9 cellular contexts compared by ENCODE assay signal in genomic region chr14:61476105-61476736, GRCh38.
DNase-seq lines count a peak whose midpoint lies in the region; ATAC-seq and TF ChIP-seq lines count a peak whose summit lies in the region.
"Had no signal": no experiment of that assay in that cellular context is flagged by ENCODE, and none has a peak within 500 bp of the region (broad histone marks: within the 10 kb centered on the region; RNA-seq: fewer than 3 reads in every experiment).

No MANE protein-coding gene starts in this region.

- H3K4me1 ChIP-seq in mucosa of descending colon (ENCODE audit: low read depth) (peaks cover 28% of the 10 kb centered on the region), Caco-2 (no peaks in the 10 kb centered on the region)

- DNase-seq in activated T-cell treated with anti-CD3 and anti-CD28 coated beads, Interleukin-2, amount 50 U/mL, for 72 hours = peak in 1 of 2 donors; percentile 19
- DNase-seq in activated T-cell treated with anti-CD3 and anti-CD28 coated beads, Interleukin-2, amount 50 U/mL, for 48 hours = no peak
- no peak for DNase-seq in activated naive CD8-positive, alpha-beta T cell treated with anti-CD3 and anti-CD28 coated beads for 36 hours
- DNase-seq in mucosa of descending colon (no peak), type B pancreatic cell (ENCODE audit: extremely low spot score, unreplicated experiment) (no peak), Caco-2 (no peak), NCI-H526 treated with DMSO at 0.1 percent for 48 hours (lab: John Stamatoyannopoulos, UW) (no peak), NCI-H1417 treated with DMSO at 0.1 percent for 48 hours (lab: John Stamatoyannopoulos, UW) (no peak)
- DNase-seq: NCI-H345 had no signal

- intact Hi-C loops in mucosa of descending colon (cut with DNase I, micrococcal nuclease) = no loop called here
- intact Hi-C loops in Caco-2 (cut with micrococcal nuclease; ENCODE audit: unreplicated experiment) = loop anchor here (5.0 kb wide), 2 partner anchors 221 to 361 kb away; partner anchors contain the start of gene HIF1A

- TF ChIP-seq CTCF in mucosa of descending colon (IDR thresholded peaks at IDR 0.05) (no peak), type B pancreatic cell (conservative IDR thresholded peaks at IDR 0.05) (no peak), Caco-2 (IDR thresholded peaks at IDR 0.05; ENCODE audit: insufficient read depth in 1 of 2, low read depth in 1 of 2, low read length in 1 of 2, severe bottlenecking in 1 of 2, unreplicated experiment in 1 of 2) (no peak)

- H3K27me3 Mint-ChIP-seq in activated T-cell treated with anti-CD3 and anti-CD28 coated beads, Interleukin-2, amount 50 U/mL, for 72 hours (ENCODE audit: low read depth) = no peaks in the 10 kb centered on the region
- no peaks in the 10 kb centered on the region for H3K27me3 Mint-ChIP-seq in activated naive CD8-positive, alpha-beta T cell treated with anti-CD3 and anti-CD28 coated beads for 36 hours
- H3K27me3 Mint-ChIP-seq in type B pancreatic cell (no peaks in the 10 kb centered on the region), Caco-2 (ENCODE audit: insufficient read depth, unreplicated experiment) (no peaks in the 10 kb centered on the region)

- peak overlapping the region; percentile 85 for H3K4me3 Mint-ChIP-seq in activated T-cell treated with anti-CD3 and anti-CD28 coated beads, Interleukin-2, amount 50 U/mL, for 72 hours
- peak overlapping the region; percentile 76 for H3K4me3 Mint-ChIP-seq in activated naive CD8-positive, alpha-beta T cell treated with anti-CD3 and anti-CD28 coated beads for 36 hours
- H3K4me3 Mint-ChIP-seq in type B pancreatic cell = no peak overlapping the region
- no peak overlapping the region for H3K4me3 Mint-ChIP-seq in Caco-2 (ENCODE audit: unreplicated experiment)

- H3K4me3 ChIP-seq in mucosa of descending colon (no peak overlapping the region), Caco-2 (ENCODE audit: low read depth, low read length) (no peak overlapping the region)

- no peaks in the 10 kb centered on the region for H3K27me3 ChIP-seq in Caco-2 (replicated peaks; ENCODE audit: control insufficient read depth, insufficient read depth, low read length)

- POLR2A ChIA-PET in Caco-2 (lab: Charles Lee) = no interaction called here

- peaks cover 2% of the 10 kb centered on the region in 2 donors for H3K9me3 Mint-ChIP-seq in activated T-cell treated with anti-CD3 and anti-CD28 coated beads, Interleukin-2, amount 50 U/mL, for 72 hours
- H3K9me3 Mint-ChIP-seq in activated naive CD8-positive, alpha-beta T cell treated with anti-CD3 and anti-CD28 coated beads for 36 hours = peaks cover 5% of the 10 kb centered on the region
- H3K9me3 Mint-ChIP-seq in type B pancreatic cell (no peaks in the 10 kb centered on the region), Caco-2 (ENCODE audit: unreplicated experiment) (no peaks in the 10 kb centered on the region)

- peak; percentile 29 for ATAC-seq in activated T-cell treated with anti-CD3 and anti-CD28 coated beads, Interleukin-2, amount 50 U/mL, for 72 hours (replicated peaks in 1 of 2)
- peak; percentile 5 for ATAC-seq in mucosa of descending colon

- BruUV-seq in Caco-2 (replicated peaks; lab: Mats Ljungman, UMichigan) = no TSS peak

- H3K4me1 Mint-ChIP-seq in activated T-cell treated with anti-CD3 and anti-CD28 coated beads, Interleukin-2, amount 50 U/mL, for 72 hours (ENCODE audit: low read depth) = peaks cover 99% of the 10 kb centered on the region
- peaks cover 90% of the 10 kb centered on the region for H3K4me1 Mint-ChIP-seq in activated naive CD8-positive, alpha-beta T cell treated with anti-CD3 and anti-CD28 coated beads for 36 hours
- H3K4me1 Mint-ChIP-seq in type B pancreatic cell (ENCODE audit: unreplicated experiment) (peaks cover 42% of the 10 kb centered on the region), Caco-2 (ENCODE audit: low read depth, unreplicated experiment) (peaks cover 13% of the 10 kb centered on the region)

- CTCF ChIA-PET in Caco-2 (lab: Charles Lee) = interaction anchor here (0.7 kb wide), 1 partner anchor 71 kb away, joined by 3 read pairs; no protein-coding TSS in a partner anchor

- no peaks in the 10 kb centered on the region for H3K36me3 ChIP-seq in mucosa of descending colon (ENCODE audit: low read depth)
- no peaks in the 10 kb centered on the region for H3K36me3 ChIP-seq in Caco-2 (ENCODE audit: control insufficient read depth, insufficient read depth, low read length)

- no peaks in the 10 kb centered on the region for H3K9me3 ChIP-seq in mucosa of descending colon
- no peaks in the 10 kb centered on the region for H3K9me3 ChIP-seq in Caco-2

- H3K27ac Mint-ChIP-seq in activated T-cell treated with anti-CD3 and anti-CD28 coated beads, Interleukin-2, amount 50 U/mL, for 72 hours = peak overlapping the region; percentile 90
- H3K27ac Mint-ChIP-seq in activated naive CD8-positive, alpha-beta T cell treated with anti-CD3 and anti-CD28 coated beads for 36 hours = peak overlapping the region; percentile 93
- H3K27ac Mint-ChIP-seq in type B pancreatic cell = peak overlapping the region; percentile 30
- no peak overlapping the region for H3K27ac Mint-ChIP-seq in Caco-2 (ENCODE audit: unreplicated experiment)

- H3K36me3 Mint-ChIP-seq in activated T-cell treated with anti-CD3 and anti-CD28 coated beads, Interleukin-2, amount 50 U/mL, for 72 hours (ENCODE audit: insufficient read depth in 2 of 2) = peaks cover 12 to 24% of the 10 kb centered on the region in 2 donors
- peaks cover 53% of the 10 kb centered on the region for H3K36me3 Mint-ChIP-seq in activated naive CD8-positive, alpha-beta T cell treated with anti-CD3 and anti-CD28 coated beads for 36 hours
- no peaks in the 10 kb centered on the region for H3K36me3 Mint-ChIP-seq in type B pancreatic cell
- H3K36me3 Mint-ChIP-seq in Caco-2 (ENCODE audit: insufficient read depth, unreplicated experiment) = peaks cover 5% of the 10 kb centered on the region

Comparison
In these comparisons a context has a peak if more than half of its experiments do, and no peak if none do; other contexts are left out.
1. H3K4me3 Mint-ChIP-seq: peak in activated T-cell treated with anti-CD3 and anti-CD28 coated beads, Interleukin-2, amount 50 U/mL, for 72 hours (2 of 2) and activated naive CD8-positive, alpha-beta T cell treated with anti-CD3 and anti-CD28 coated beads for 36 hours (single experiment); none in type B pancreatic cell (single experiment) and Caco-2 (single experiment).